1 cellular context compared by ENCODE assay signal in genomic region chr17:7830616-7831015, GRCh38.
TF ChIP-seq lines count a peak whose summit lies in the region.

No MANE protein-coding gene starts in this region.

TF ChIP-seq in IMR-90, 13 proteins besides CTCF, POLR2A, EP300 and RAD21:
- no peak for TF ChIP-seq BHLHE40 (IDR thresholded peaks at IDR 0.05; ENCODE audit: low read depth, low read length)
- TF ChIP-seq MAZ (IDR thresholded peaks at IDR 0.05; ENCODE audit: borderline replicate concordance, low read depth, low read length), result no peak
- no peak for TF ChIP-seq USF2 (IDR thresholded peaks at IDR 0.05; ENCODE audit: low read depth, low read length)
- no peak for TF ChIP-seq SMC3 (IDR thresholded peaks at IDR 0.05; ENCODE audit: low read depth, low read length)
- TF ChIP-seq ELK1 (IDR thresholded peaks at IDR 0.05; ENCODE audit: borderline replicate concordance, low read depth, low read length), result no peak
- no peak for TF ChIP-seq RFX5 (IDR thresholded peaks at IDR 0.05; ENCODE audit: low read depth, low read length)
- no peak for TF ChIP-seq NFE2L2 (IDR thresholded peaks at IDR 0.05; ENCODE audit: low read depth, low read length)
